12 cellular contexts compared by ENCODE assay signal in the genomic region with DNA sequence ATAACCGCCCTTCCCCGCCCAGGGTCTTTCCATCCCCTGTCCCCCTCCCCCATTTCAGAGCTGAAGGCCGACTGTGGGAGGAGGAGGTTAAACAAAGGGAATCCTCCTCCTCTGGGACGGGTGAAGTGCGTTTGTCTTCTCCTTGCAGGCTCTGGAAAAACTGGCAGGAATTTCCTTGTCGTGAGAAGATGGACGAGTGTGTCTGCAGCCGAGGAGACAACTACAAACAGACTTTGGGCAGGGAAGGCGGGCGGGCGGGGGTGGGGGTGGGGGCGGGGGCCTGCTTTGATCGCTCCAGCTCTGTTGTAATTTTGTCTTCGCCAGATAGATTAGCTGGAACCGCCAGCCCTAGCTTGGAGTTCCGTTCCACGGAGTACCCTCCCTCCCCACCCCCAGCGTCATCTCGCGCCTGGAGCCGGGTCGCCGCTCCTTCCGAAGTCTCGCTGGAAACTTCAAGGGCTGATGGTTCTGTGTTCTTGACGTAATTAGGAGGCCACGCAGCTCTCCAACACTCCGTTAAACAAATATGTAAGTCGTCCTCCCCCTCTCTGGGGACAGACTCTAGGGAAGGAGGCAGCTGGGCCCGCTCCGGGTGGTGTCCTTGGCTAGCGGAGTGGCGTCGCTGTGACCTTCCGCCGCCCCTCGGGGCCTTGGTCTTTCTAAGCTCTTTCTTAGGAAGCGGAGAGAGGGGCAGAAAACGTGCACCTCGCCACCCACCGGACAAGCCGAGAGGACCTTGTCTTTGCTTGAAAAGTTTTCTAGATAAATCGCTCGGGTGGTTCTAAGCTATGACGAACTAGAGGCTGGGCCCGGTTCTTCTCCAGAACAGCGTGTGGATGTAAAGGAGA. TPM values are rescaled to one million over a fixed set of nuclear protein-coding genes. Genes with fewer than 3 reads are reported as not detected.
DNase-seq lines count a peak whose midpoint lies in the region; ATAC-seq, FAIRE-seq and TF ChIP-seq lines count a peak whose summit lies in the region.
"Had no signal": no experiment of that assay in that cellular context is flagged by ENCODE, and none has a peak within 500 bp of the region (broad histone marks: within the 10 kb centered on the region; RNA-seq: fewer than 3 reads in every experiment).

No MANE protein-coding gene starts in this region.

- H2BK120ac ChIP-seq in mesendoderm (ENCODE audit: low read depth, low read length) = no peak overlapping the region

- peaks cover 77% of the 10 kb centered on the region for H3K4me1 Mint-ChIP-seq in brain

- no peaks in the 10 kb centered on the region for H3K36me3 Mint-ChIP-seq in brain

- no peak overlapping the region for H2BK15ac ChIP-seq in mesendoderm (replicated peaks; ENCODE audit: low read depth)

- FAIRE-seq in D721Med (lab: Jason Lieb, UNC) = no peak
- FAIRE-seq: urothelium cell line had no signal

- no peaks in the 10 kb centered on the region for H3K36me3 ChIP-seq in mesendoderm (ENCODE audit: control insufficient read depth, insufficient read depth, low read length)
- H3K36me3 ChIP-seq in upper lobe of right lung = no peaks in the 10 kb centered on the region

- H3K4me3 Mint-ChIP-seq in brain = peak overlapping the region; percentile 72 to 86 (median 76)
- H3K4me3 Mint-ChIP-seq: activated CD8-positive, alpha-beta T cell treated with anti-CD3 and anti-CD28 coated beads, Interleukin-2, amount 10 ng/mL, durations not matched to agents 7 days and 5 days had no signal

- H3K4me1 ChIP-seq in mesendoderm (ENCODE audit: control insufficient read depth, low read depth, low read length) = peaks cover 6% of the 10 kb centered on the region
- H3K4me1 ChIP-seq in upper lobe of right lung = peaks cover 20% of the 10 kb centered on the region

- TF ChIP-seq CTCF in AG09319 (IDR thresholded peaks at IDR 0.05; ENCODE audit: low read depth, low read length) (no peak), brain (conservative IDR thresholded peaks at IDR 0.05) (no peak), D721Med (IDR thresholded peaks at IDR 0.05; ENCODE audit: insufficient read depth, missing control alignments) (no peak), upper lobe of right lung (IDR thresholded peaks at IDR 0.05) (no peak)

- H3K9me3 Mint-ChIP-seq in brain = peaks cover 2 to 10% (median 5%) of the 10 kb centered on the region in 5 experiments

- no peak overlapping the region for H3K4ac ChIP-seq in mesendoderm (ENCODE audit: low read depth, low read length)

- peak overlapping the region; percentile 88 for H3K4me2 ChIP-seq in mesendoderm (ENCODE audit: low read length)

- H3K79me2 ChIP-seq in mesendoderm (ENCODE audit: control insufficient read depth, insufficient read depth, low read length) = no peaks in the 10 kb centered on the region

- no peak overlapping the region for H4K5ac ChIP-seq in mesendoderm (ENCODE audit: low read length)

- no peaks in the 10 kb centered on the region for H3K9me3 ChIP-seq in upper lobe of right lung

- peak overlapping the region in 2 of 5 experiments; percentile 12 to 71 for H3K27ac Mint-ChIP-seq in brain

- H3K56ac ChIP-seq in mesendoderm (ENCODE audit: low read length) = peak overlapping the region; percentile 69

- no peak overlapping the region for H2AK5ac ChIP-seq in mesendoderm (ENCODE audit: low read length)

- DNase-seq in AG09319 (ENCODE audit: extremely low read depth, low read depth) (peak; percentile 79), ELF-1 (ENCODE audit: low read depth, low spot score) (peak; percentile 61), mesendoderm (peak; percentile 60), NCI-H510A treated with DMSO at 0.1 percent for 48 hours (lab: John Stamatoyannopoulos, UW) (no peak), EL (no peak), D721Med (ENCODE audit: insufficient read length, low spot score) (no peak), upper lobe of right lung (no peak)
- DNase-seq: activated CD8-positive, alpha-beta T cell treated with anti-CD3 and anti-CD28 coated beads, Interleukin-2, amount 10 ng/mL, durations not matched to agents 7 days and 5 days; caudate nucleus; MV-4-11 had no signal

- no peak overlapping the region for H3K18ac ChIP-seq in mesendoderm (ENCODE audit: low read length)

- H4K8ac ChIP-seq in mesendoderm (ENCODE audit: low read depth, low read length) = no peak overlapping the region

- peak overlapping the region; percentile 36 for H3K9ac ChIP-seq in mesendoderm (ENCODE audit: low read length)

- no peak overlapping the region for H3K23ac ChIP-seq in mesendoderm (ENCODE audit: low read length)

- WGBS in mesendoderm (ENCODE audit: extremely low coverage, insufficient coverage, low lambda C conversion rate) = no CpG with 5 or more reads among the region's 47 CpGs

- peaks cover 91% of the 10 kb centered on the region for H3K27me3 Mint-ChIP-seq in brain

- no peaks in the 10 kb centered on the region for H3K79me1 ChIP-seq in mesendoderm (ENCODE audit: low read length)

- peaks cover 47% of the 10 kb centered on the region for H3K27me3 ChIP-seq in mesendoderm (ENCODE audit: insufficient read depth, low read length, poor library complexity)
- H3K27me3 ChIP-seq in upper lobe of right lung = peaks cover 91% of the 10 kb centered on the region

- intact Hi-C loops in upper lobe of right lung (cut with DNase I) = no loop called here

- H3K27ac ChIP-seq in mesendoderm (ENCODE audit: low read depth, low read length) (no peak overlapping the region), upper lobe of right lung (no peak overlapping the region)

- ATAC-seq in upper lobe of right lung = no peak
- ATAC-seq: activated CD8-positive, alpha-beta T cell treated with anti-CD3 and anti-CD28 coated beads, Interleukin-2, amount 10 ng/mL, durations not matched to agents 7 days and 5 days had no signal

- H3K4me3 ChIP-seq in mesendoderm (ENCODE audit: low read length) = peak overlapping the region; percentile 30
- no peak overlapping the region for H3K4me3 ChIP-seq in upper lobe of right lung

- no peak overlapping the region for H2BK5ac ChIP-seq in mesendoderm (ENCODE audit: low read length)

RNA-seq across cellular contexts. Expression of gene SP9, which starts 6.2 kb away (rescaled TPM):
- polyA plus RNA-seq in brain (ENCODE audit: insufficient read depth, low read depth, low replicate concordance) = 0.61 TPM
- polyA plus RNA-seq in mesendoderm (2013, experiment 1 of 2) = 0.08 TPM
- 0.15 TPM for polyA plus RNA-seq in mesendoderm (2013, experiment 2 of 2)
- total RNA-seq in upper lobe of right lung = not detected
- total RNA-seq: activated CD8-positive, alpha-beta T cell treated with anti-CD3 and anti-CD28 coated beads, Interleukin-2, amount 10 ng/mL, durations not matched to agents 7 days and 5 days had no signal

Comparison
In these comparisons a context has a peak if more than half of its experiments do, and no peak if none do; other contexts are left out.
1. DNase-seq: peak in AG09319 (single experiment), ELF-1 (single experiment) and mesendoderm (single experiment); none in NCI-H510A treated with DMSO at 0.1 percent for 48 hours (single experiment), EL (single experiment), D721Med (single experiment) and upper lobe of right lung (single experiment).